In genomic region chr3:9911863-9912262, GRCh38 we compare ENCODE assay signal across 13 cellular contexts. TPM values are rescaled to one million over a fixed set of nuclear protein-coding genes. Genes with fewer than 3 reads are reported as not detected.
A peak's percentile ranks its signal among the peaks of the same experiment; 100 is the strongest.
DNase-seq lines count a peak whose midpoint lies in the region; ATAC-seq, FAIRE-seq and TF ChIP-seq lines count a peak whose summit lies in the region.
"Had no signal": no experiment of that assay in that cellular context is flagged by ENCODE, and none has a peak within 500 bp of the region (broad histone marks: within the 10 kb centered on the region; RNA-seq: fewer than 3 reads in every experiment).

No MANE protein-coding gene starts in this region.

- no peak for ATAC-seq in T-helper 17 cell
- no peak for ATAC-seq in central memory CD8-positive, alpha-beta T cell (replicated peaks; ENCODE audit: extremely low read depth, poor library complexity, severe bottlenecking)

- H3K36me3 Mint-ChIP-seq in T-helper 17 cell (ENCODE audit: low read depth), result peaks cover 7% of the 10 kb centered on the region
- peaks cover 1% of the 10 kb centered on the region for H3K36me3 Mint-ChIP-seq in central memory CD8-positive, alpha-beta T cell (ENCODE audit: insufficient read depth)

- H3K9me3 Mint-ChIP-seq in central memory CD8-positive, alpha-beta T cell, result no peaks in the 10 kb centered on the region
- H3K9me3 Mint-ChIP-seq: H9 had no signal

- CTCF ChIA-PET in AG04450 (lab: Charles Lee), result interaction anchor here (0.7 to 1.7 kb wide), 3 partner anchors 19 to 63 kb away, joined by 5 to 9 read pairs (median 6); no protein-coding TSS in a partner anchor
- CTCF ChIA-PET in HEK293T (lab: Yijun Ruan, JAX), result no interaction called here

- H3K9me3 ChIP-seq in AG04450 (ENCODE audit: control insufficient read depth, insufficient read depth, low read length) (no peaks in the 10 kb centered on the region), T-helper 17 cell (ENCODE audit: control insufficient read depth, low read length, poor library complexity, severe bottlenecking) (no peaks in the 10 kb centered on the region)

- no peak for FAIRE-seq in H54 (lab: Jason Lieb, UNC)

- peak overlapping the region; percentile 49 for H3K27ac Mint-ChIP-seq in T-helper 17 cell
- H3K27ac Mint-ChIP-seq in central memory CD8-positive, alpha-beta T cell (ENCODE audit: low read depth), result peak overlapping the region; percentile 19

- H3K27me3 Mint-ChIP-seq in T-helper 17 cell, result no peaks in the 10 kb centered on the region
- peaks cover 9% of the 10 kb centered on the region for H3K27me3 Mint-ChIP-seq in central memory CD8-positive, alpha-beta T cell

- POLR2A ChIA-PET in AG04450 (lab: Yijun Ruan, JAX), result interaction anchor here (1.5 to 2.1 kb wide), 2 partner anchors 18 to 48 kb away, joined by 4 to 6 read pairs; no protein-coding TSS in a partner anchor
- POLR2A ChIA-PET in HEK293T (lab: Yijun Ruan, JAX), result interaction anchor here (1.3 kb wide), 1 partner anchor 18 kb away, joined by 5 read pairs; no protein-coding TSS in a partner anchor

- no peaks in the 10 kb centered on the region for H3K27me3 ChIP-seq in AG04450 (ENCODE audit: control insufficient read depth, insufficient read depth, low read length)

- no peak for TF ChIP-seq CTCF in AG04450 (IDR thresholded peaks at IDR 0.05; ENCODE audit: low read depth, low read length)

- TF ChIP-seq POLR2A in H54 (IDR thresholded peaks at IDR 0.05; ENCODE audit: low read depth, low read length), result no peak

- peak overlapping the region; percentile 81 for H3K4me3 Mint-ChIP-seq in T-helper 17 cell
- no peak overlapping the region for H3K4me3 Mint-ChIP-seq in central memory CD8-positive, alpha-beta T cell
- H3K4me3 Mint-ChIP-seq: H9 had no signal

- peaks cover 29% of the 10 kb centered on the region for H3K4me1 Mint-ChIP-seq in T-helper 17 cell
- peaks cover 6% of the 10 kb centered on the region for H3K4me1 Mint-ChIP-seq in central memory CD8-positive, alpha-beta T cell

- DNase-seq in AG04450 (ENCODE audit: low read depth, low spot score), result no peak
- DNase-seq in HEK293T (ENCODE audit: extremely low spot score), result no peak
- no peak for DNase-seq in T-helper 17 cell
- DNase-seq in central memory CD8-positive, alpha-beta T cell (ENCODE audit: low spot score in 2 of 2), result no peak
- no peak for DNase-seq in NCI-H146 (lab: John Stamatoyannopoulos, UW)
- no peak for DNase-seq in dedifferentiated amniotic fluid mesenchymal stem cell (ENCODE audit: extremely low spot score)
- no peak for DNase-seq in H54 (ENCODE audit: insufficient read length, low spot score)
- DNase-seq in HT-29 (ENCODE audit: low spot score), result no peak
- DNase-seq: H9, NCI-H1092, NCI-H1694, NCI-H510A treated with DMSO at 0.1 percent for 48 hours, RPMI8226 had no signal

- H3K27ac ChIP-seq in AG04450 (ENCODE audit: low read depth, low read length), result peak overlapping the region; percentile 21

- H3K4me3 ChIP-seq in AG04450 (ENCODE audit: low read depth, low read length), result no peak overlapping the region

TF ChIP-seq in HEK293T, 16 proteins besides CTCF, POLR2A, EP300 and RAD21:
- TF ChIP-seq, protein P1, sequence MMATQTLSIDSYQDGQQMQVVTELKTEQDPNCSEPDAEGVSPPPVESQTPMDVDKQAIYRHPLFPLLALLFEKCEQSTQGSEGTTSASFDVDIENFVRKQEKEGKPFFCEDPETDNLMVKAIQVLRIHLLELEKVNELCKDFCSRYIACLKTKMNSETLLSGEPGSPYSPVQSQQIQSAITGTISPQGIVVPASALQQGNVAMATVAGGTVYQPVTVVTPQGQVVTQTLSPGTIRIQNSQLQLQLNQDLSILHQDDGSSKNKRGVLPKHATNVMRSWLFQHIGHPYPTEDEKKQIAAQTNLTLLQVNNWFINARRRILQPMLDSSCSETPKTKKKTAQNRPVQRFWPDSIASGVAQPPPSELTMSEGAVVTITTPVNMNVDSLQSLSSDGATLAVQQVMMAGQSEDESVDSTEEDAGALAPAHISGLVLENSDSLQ (IDR thresholded peaks at IDR 0.05), result 0 out of 2 replicates have a peak, but pooled peaks have one; percentile 22
- TF ChIP-seq FOXK2 (IDR thresholded peaks at IDR 0.05), result no peak
TF ChIP-seq in HEK293T: peak in this region for 1.

RNA-seq across cellular contexts. Expression of gene IL17RC, which starts 5.0 kb away (rescaled TPM):
- polyA plus RNA-seq in AG04450 (2011; rRNA removed), result 17.3 and 24.4 TPM in 2 replicates
- 20.6 and 33.6 TPM in 2 replicates for polyA minus RNA-seq in AG04450 (2011; rRNA and poly(A)+ RNA removed)
- under 1 TPM; 0.47 to 0.92 TPM for total RNA-seq in T-helper 17 cell
- total RNA-seq in HT-29 (2014; rRNA removed; shearing (Covaris generic)), result 18.6 and 23.4 TPM in 2 replicates

RNA-seq across cellular contexts. Expression of gene IL17RE, which starts 9.2 kb away (rescaled TPM):
- 2.0 and 2.1 TPM in 2 replicates for polyA plus RNA-seq in AG04450 (2011; rRNA removed)
- 3.5 and 5.1 TPM in 2 replicates for polyA minus RNA-seq in AG04450 (2011; rRNA and poly(A)+ RNA removed)
- total RNA-seq in T-helper 17 cell, result 10 to 100 TPM; 10.1 to 12.4 TPM
- total RNA-seq in HT-29 (2014; rRNA removed; shearing (Covaris generic)), result 13.4 and 17.0 TPM in 2 replicates

RNA-seq across cellular contexts. Expression of gene JAGN1, which starts 21.5 kb away (rescaled TPM):
- 44.4 and 47.9 TPM in 2 replicates for polyA plus RNA-seq in AG04450 (2011; rRNA removed)
- polyA minus RNA-seq in AG04450 (2011; rRNA and poly(A)+ RNA removed), result 38.3 and 45.5 TPM in 2 replicates
- total RNA-seq in T-helper 17 cell, result 10 to 100 TPM; 15.4 to 17.8 TPM
- total RNA-seq in HT-29 (2014; rRNA removed; shearing (Covaris generic)), result 24.0 and 26.0 TPM in 2 replicates

RNA-seq across cellular contexts. Expression of gene CRELD1, which starts 21.8 kb away (rescaled TPM):
- 29.5 TPM in 2 replicates for polyA plus RNA-seq in AG04450 (2011; rRNA removed)
- polyA minus RNA-seq in AG04450 (2011; rRNA and poly(A)+ RNA removed), result 11.0 and 16.5 TPM in 2 replicates
- 10 to 100 TPM; 15.5 to 20.0 TPM for total RNA-seq in T-helper 17 cell
- 10.4 and 12.9 TPM in 2 replicates for total RNA-seq in HT-29 (2014; rRNA removed; shearing (Covaris generic))

RNA-seq across cellular contexts. Expression of gene CIDEC, which starts 31.8 kb away (rescaled TPM):
- not detected in 2 replicates for polyA plus RNA-seq in AG04450 (2011; rRNA removed)
- not detected in 2 replicates for polyA minus RNA-seq in AG04450 (2011; rRNA and poly(A)+ RNA removed)
- not detected for total RNA-seq in T-helper 17 cell
- total RNA-seq in HT-29 (2014; rRNA removed; shearing (Covaris generic)), result 0.61 and 1.5 TPM in 2 replicates
- total RNA-seq: H9 had no signal

Comparison
In these comparisons a context has a peak if more than half of its experiments do, and no peak if none do; other contexts are left out.
1. RNA of gene IL17RC, which starts 5.0 kb away (total RNA-seq): 18.6 to 23.4 TPM in HT-29; 0.47 to 0.92 TPM in T-helper 17 cell; every median in the first group is over 10 times any median in the second.